In the genomic region with DNA sequence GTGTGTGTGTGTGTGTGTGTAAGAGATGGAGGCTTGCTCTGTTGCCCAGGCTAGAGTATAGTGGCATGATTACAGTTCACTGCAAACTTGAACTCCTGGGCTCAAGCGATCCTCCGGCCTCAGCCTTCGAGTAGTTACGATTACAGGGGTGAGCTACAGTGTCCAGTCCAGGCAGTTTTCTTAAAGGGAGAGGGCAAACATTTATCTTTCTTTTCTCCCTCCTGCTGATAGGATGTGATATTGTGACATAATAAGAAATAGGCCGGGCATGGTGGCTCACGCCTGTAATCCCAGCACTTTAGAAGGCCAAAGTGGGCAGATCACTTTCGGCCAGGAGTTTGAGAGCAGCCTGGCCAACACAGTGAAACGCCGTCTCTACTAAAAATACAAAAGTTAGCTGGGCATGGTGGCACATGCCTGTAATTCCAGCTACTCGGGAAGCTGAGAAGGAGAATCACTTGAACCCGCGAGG, we compare ENCODE assay signal across 14 cellular contexts. TPM values are rescaled to one million over a fixed set of nuclear protein-coding genes. Genes with fewer than 3 reads are reported as not detected.
DNase-seq lines count a peak whose midpoint lies in the region; ATAC-seq and TF ChIP-seq lines count a peak whose summit lies in the region.
"Had no signal": no experiment of that assay in that cellular context is flagged by ENCODE, and none has a peak within 500 bp of the region (broad histone marks: within the 10 kb centered on the region; RNA-seq: fewer than 3 reads in every experiment).

No MANE protein-coding gene starts in this region.

- no peak for ATAC-seq in HG02623 (IDR thresholded peaks at IDR 0.05; ENCODE audit: unreplicated experiment)
- ATAC-seq: Panc1 had no signal

- H3K79me2 ChIP-seq in DOHH2 (ENCODE audit: control insufficient read depth, low read length) (no peaks in the 10 kb centered on the region), osteoblast (ENCODE audit: insufficient read depth, low read length) (no peaks in the 10 kb centered on the region)

- H3K4me1 ChIP-seq in DOHH2 (ENCODE audit: control insufficient read depth, low read length) (peaks cover 15% of the 10 kb centered on the region), osteoblast (ENCODE audit: insufficient read depth, low read length) (peaks cover 3% of the 10 kb centered on the region)
- H3K4me1 ChIP-seq: vagina had no signal

- H3K4me1 Mint-ChIP-seq in CD14-positive monocyte: peaks cover 28% of the 10 kb centered on the region
- peaks cover 26% of the 10 kb centered on the region for H3K4me1 Mint-ChIP-seq in activated naive CD8-positive, alpha-beta T cell (ENCODE audit: low read depth)

- peaks cover 0 to 4% (median 2%) of the 10 kb centered on the region in 3 donors for H3K27me3 Mint-ChIP-seq in CD14-positive monocyte (ENCODE audit: low read depth in 3 of 3)
- H3K27me3 Mint-ChIP-seq in activated naive CD8-positive, alpha-beta T cell: no peaks in the 10 kb centered on the region

- no peak for DNase-seq in CD14-positive monocyte (ENCODE audit: low spot score)
- no peak for DNase-seq in osteoblast (ENCODE audit: insufficient read length, low spot score, missing footprints)
- DNase-seq in activated effector memory CD4-positive, alpha-beta T cell treated with Interleukin-2 at 50 U/mL for 16 hours: no peak
- DNase-seq in Kasumi-1 (lab: John Stamatoyannopoulos, UW): no peak
- DNase-seq: cerebellar nuclear complex, GOT3, NCI-H1436 treated with DMSO at 0.1 percent for 48 hours, NCI-H446 had no signal

- no peak for TF ChIP-seq CTCF in CD14-positive monocyte (IDR thresholded peaks at IDR 0.05)
- TF ChIP-seq CTCF in DOHH2 (IDR thresholded peaks at IDR 0.05; ENCODE audit: low read depth, low read length, poor library complexity, severe bottlenecking): no peak
- TF ChIP-seq CTCF in osteoblast (IDR thresholded peaks at IDR 0.05; ENCODE audit: extremely low read depth, low read depth, low read length): no peak

- H3K27ac Mint-ChIP-seq in CD14-positive monocyte: peak overlapping the region in 6 of 7 donors; percentile 80 to 90 (median 86)
- H3K27ac Mint-ChIP-seq in activated naive CD8-positive, alpha-beta T cell: peak overlapping the region; percentile 92

- H3K4me3 Mint-ChIP-seq in CD14-positive monocyte: no peak overlapping the region
- H3K4me3 Mint-ChIP-seq in activated naive CD8-positive, alpha-beta T cell: no peak overlapping the region

- H3K27ac ChIP-seq in DOHH2 (ENCODE audit: low read depth, low read length) (no peak overlapping the region), osteoblast (ENCODE audit: low read depth, low read length) (no peak overlapping the region)
- H3K27ac ChIP-seq: epithelial cell of prostate, vagina had no signal

- peak overlapping the region; percentile 72 for H2AFZ ChIP-seq in osteoblast (ENCODE audit: low read length)

- H3K4me3 ChIP-seq in DOHH2 (ENCODE audit: low read length) (no peak overlapping the region), osteoblast (ENCODE audit: insufficient read depth, low read length) (no peak overlapping the region)
- H3K4me3 ChIP-seq: vagina had no signal

- no peaks in the 10 kb centered on the region for H4K20me1 ChIP-seq in DOHH2 (ENCODE audit: control insufficient read depth, insufficient read depth, low read depth, low read length)
- H4K20me1 ChIP-seq in osteoblast (ENCODE audit: insufficient read depth, low read length): no peaks in the 10 kb centered on the region

- no peaks in the 10 kb centered on the region for H3K9me2 ChIP-seq in DOHH2 (replicated peaks; ENCODE audit: control insufficient read depth, low read length)

- H3K27me3 ChIP-seq in DOHH2 (ENCODE audit: control insufficient read depth, low read length) (no peaks in the 10 kb centered on the region), osteoblast (ENCODE audit: insufficient read depth, low read length) (no peaks in the 10 kb centered on the region)
- H3K27me3 ChIP-seq: vagina had no signal

- intact Hi-C loops in CD14-positive monocyte (cut with micrococcal nuclease): no loop called here

- no peaks in the 10 kb centered on the region for H3K36me3 Mint-ChIP-seq in CD14-positive monocyte
- no peaks in the 10 kb centered on the region for H3K36me3 Mint-ChIP-seq in activated naive CD8-positive, alpha-beta T cell

- H3K9me3 ChIP-seq in DOHH2 (ENCODE audit: control insufficient read depth, insufficient read depth, low read length) (no peaks in the 10 kb centered on the region), osteoblast (ENCODE audit: low read depth, low read length) (no peaks in the 10 kb centered on the region)
- H3K9me3 ChIP-seq: vagina had no signal

- peaks cover 0 to 4% (median 0%) of the 10 kb centered on the region in 7 donors for H3K9me3 Mint-ChIP-seq in CD14-positive monocyte
- H3K9me3 Mint-ChIP-seq in activated naive CD8-positive, alpha-beta T cell (ENCODE audit: low read depth): no peaks in the 10 kb centered on the region

- H3K36me3 ChIP-seq in DOHH2 (ENCODE audit: control insufficient read depth, low read length) (no peaks in the 10 kb centered on the region), osteoblast (ENCODE audit: insufficient read depth, low read length) (no peaks in the 10 kb centered on the region)
- H3K36me3 ChIP-seq: vagina had no signal

- peak overlapping the region; percentile 28; the same call in 1 of the 2 replicates for H3K4me2 ChIP-seq in DOHH2 (ENCODE audit: low read length)
- no peak overlapping the region for H3K4me2 ChIP-seq in osteoblast (ENCODE audit: insufficient read depth, low read length)

- no peaks in the 10 kb centered on the region for H3F3A ChIP-seq in DOHH2 (ENCODE audit: control insufficient read depth, insufficient read depth)

RNA-seq across cellular contexts. Expression of a gene that starts 31.8 kb away (rescaled TPM):
- 10 to 100 TPM in 1 of 2 donors, 1 to 10 TPM in 1; 6.7 to 12.9 TPM for polyA plus RNA-seq in CD14-positive monocyte
- total RNA-seq in osteoblast: 90.8 and 103 TPM in 2 replicates

RNA-seq across cellular contexts. Expression of a gene that starts 46.4 kb away (rescaled TPM):
- 1 to 10 TPM; 2.5 to 5.4 TPM for polyA plus RNA-seq in CD14-positive monocyte
- 18.9 and 22.8 TPM in 2 replicates for total RNA-seq in osteoblast
